In the genomic region with DNA sequence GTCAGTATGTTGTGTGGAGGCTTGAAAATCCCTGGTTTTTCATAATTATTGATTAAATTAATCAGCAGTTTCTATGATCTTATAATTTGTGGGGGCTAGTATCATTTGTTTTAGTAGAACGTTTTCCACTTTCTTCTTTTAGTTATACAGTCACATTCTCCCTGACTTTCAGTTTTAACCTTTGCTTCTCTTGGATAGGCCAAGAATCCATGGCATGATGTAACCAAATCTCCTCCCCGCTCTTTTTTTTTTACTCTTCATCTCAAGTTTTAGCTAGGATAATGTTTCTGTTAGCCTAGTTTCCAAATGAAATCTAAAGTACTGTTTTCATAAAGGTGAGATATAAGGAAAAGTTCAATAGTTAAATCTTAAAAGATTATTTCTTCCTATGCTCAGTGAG, we compare ENCODE assay signal across 17 cellular contexts.
DNase-seq lines count a peak whose midpoint lies in the region; ATAC-seq and TF ChIP-seq lines count a peak whose summit lies in the region.
"Had no signal": no experiment of that assay in that cellular context is flagged by ENCODE, and none has a peak within 500 bp of the region (broad histone marks: within the 10 kb centered on the region; RNA-seq: fewer than 3 reads in every experiment).

No MANE protein-coding gene starts in this region.

- peak overlapping the region; percentile 69 for H3K27ac Mint-ChIP-seq in osteocyte (ENCODE audit: unreplicated experiment)
- no peak overlapping the region for H3K27ac Mint-ChIP-seq in endothelial cell (ENCODE audit: unreplicated experiment)
- H3K27ac Mint-ChIP-seq: CD4-positive, CD25-positive, alpha-beta regulatory T cell; CD8-positive, alpha-beta memory T cell had no signal

- H3K9me3 Mint-ChIP-seq in osteocyte (ENCODE audit: unreplicated experiment), result no peaks in the 10 kb centered on the region
- H3K9me3 Mint-ChIP-seq in endothelial cell (ENCODE audit: unreplicated experiment), result no peaks in the 10 kb centered on the region
- H3K9me3 Mint-ChIP-seq: CD8-positive, alpha-beta memory T cell had no signal

- H3K4me3 Mint-ChIP-seq in osteocyte (ENCODE audit: unreplicated experiment) (no peak overlapping the region), endothelial cell (ENCODE audit: unreplicated experiment) (no peak overlapping the region)
- H3K4me3 Mint-ChIP-seq: CD4-positive, CD25-positive, alpha-beta regulatory T cell; CD8-positive, alpha-beta memory T cell had no signal

- no peaks in the 10 kb centered on the region for H3K36me3 ChIP-seq in adipocyte (ENCODE audit: control insufficient read depth, insufficient read depth, low read length, severe bottlenecking)
- H3K36me3 ChIP-seq: BE2C had no signal

- H3K27me3 Mint-ChIP-seq in osteocyte (ENCODE audit: unreplicated experiment) (no peaks in the 10 kb centered on the region), endothelial cell (ENCODE audit: unreplicated experiment) (no peaks in the 10 kb centered on the region)
- H3K27me3 Mint-ChIP-seq: CD4-positive, CD25-positive, alpha-beta regulatory T cell; CD8-positive, alpha-beta memory T cell had no signal

- DNase-seq in EH (ENCODE audit: low read depth) (peak; percentile 6), adipocyte (ENCODE audit: low read depth) (peak; percentile 46), dedifferentiated amniotic fluid mesenchymal stem cell (ENCODE audit: extremely low spot score) (peak; percentile 25), osteocyte (ENCODE audit: extremely low spot score, unreplicated experiment) (no peak), NCI-H1092 treated with DMSO at 0.1 percent for 48 hours (lab: John Stamatoyannopoulos, UW) (no peak), endothelial cell (ENCODE audit: low spot score) (no peak)
- DNase-seq: BE2C; C1 segment of cervical spinal cord; CD4-positive, CD25-positive, alpha-beta regulatory T cell; CD8-positive, alpha-beta memory T cell; COR-L47; GDM1; GM23248; HCEC 1CT had no signal

- ATAC-seq in HG03139 (IDR thresholded peaks at IDR 0.05; ENCODE audit: unreplicated experiment), result no peak
- ATAC-seq in GM21723 (IDR thresholded peaks at IDR 0.05; ENCODE audit: unreplicated experiment), result no peak
- ATAC-seq: K562 had no signal

- no peaks in the 10 kb centered on the region for H3K27me3 ChIP-seq in adipocyte (replicated peaks; ENCODE audit: control insufficient read depth, insufficient read depth, low read length)
- H3K27me3 ChIP-seq: BE2C had no signal

- TF ChIP-seq CTCF in osteocyte (IDR thresholded peaks at IDR 0.05) (no peak), endothelial cell (IDR thresholded peaks at IDR 0.05; ENCODE audit: unreplicated experiment) (no peak)

- H3K36me3 Mint-ChIP-seq in osteocyte (ENCODE audit: unreplicated experiment) (no peaks in the 10 kb centered on the region), endothelial cell (ENCODE audit: low read depth, unreplicated experiment) (no peaks in the 10 kb centered on the region)

- no peak overlapping the region for H3K9ac ChIP-seq in adipocyte (ENCODE audit: low read length)
- H3K9ac ChIP-seq: GM23248 had no signal

- H3K4me1 ChIP-seq in adipocyte (ENCODE audit: control insufficient read depth, insufficient read depth, low read length), result peaks cover 5% of the 10 kb centered on the region
- H3K4me1 ChIP-seq: BE2C had no signal

- H3K9me3 ChIP-seq in adipocyte (ENCODE audit: control insufficient read depth, low read length), result no peaks in the 10 kb centered on the region
- H3K9me3 ChIP-seq: BE2C had no signal

- no peak overlapping the region for H3K4me3 ChIP-seq in adipocyte (ENCODE audit: low read length)
- H3K4me3 ChIP-seq: GM23248, K562 had no signal

- H3K4me1 Mint-ChIP-seq in osteocyte (ENCODE audit: unreplicated experiment), result peaks cover 8% of the 10 kb centered on the region
- H3K4me1 Mint-ChIP-seq in endothelial cell (ENCODE audit: unreplicated experiment), result no peaks in the 10 kb centered on the region
- H3K4me1 Mint-ChIP-seq: CD4-positive, CD25-positive, alpha-beta regulatory T cell; CD8-positive, alpha-beta memory T cell had no signal

Comparison
In these comparisons a context has a peak if more than half of its experiments do, and no peak if none do; other contexts are left out.
1. DNase-seq: peak in EH (single experiment), adipocyte (single experiment) and dedifferentiated amniotic fluid mesenchymal stem cell (single experiment); none in osteocyte (single experiment), NCI-H1092 treated with DMSO at 0.1 percent for 48 hours (single experiment) and endothelial cell (single experiment).